18 cellular contexts compared by ENCODE assay signal in genomic region chr19:42819960-42820650, GRCh38. TPM values are rescaled to one million over a fixed set of nuclear protein-coding genes. Genes with fewer than 3 reads are reported as not detected.
DNase-seq lines count a peak whose midpoint lies in the region; TF ChIP-seq lines count a peak whose summit lies in the region.
"Not testable (repeated sequence)": the region's sequence is repeated elsewhere in the genome, so short reads cannot be mapped to it uniquely, and the experiment has no call there.
"Had no signal": no experiment of that assay in that cellular context is flagged by ENCODE, and none has a peak within 500 bp of the region (broad histone marks: within the 10 kb centered on the region; RNA-seq: fewer than 3 reads in every experiment).

No MANE protein-coding gene starts in this region.

- H3K9me3 ChIP-seq in GM23248 (ENCODE audit: low read depth); skeletal muscle satellite cell (replicated peaks; ENCODE audit: low read length): not testable (repeated sequence)

- H2AFZ ChIP-seq in GM23248: 0 out of 2 replicates have a peak overlapping the region, but pooled peaks have one; percentile 7

- not testable (repeated sequence) for H3K79me2 ChIP-seq in GM23248 (ENCODE audit: insufficient read depth)

- peak overlapping the region; percentile 69 for H3K27ac ChIP-seq in GM23248

- H3K36me3 ChIP-seq in GM23248 (ENCODE audit: low read depth); skeletal muscle satellite cell (ENCODE audit: insufficient read depth, low read length): not testable (repeated sequence)

- H3K4me1 ChIP-seq in GM23248 (ENCODE audit: insufficient read depth) (peaks cover 38% of the 10 kb centered on the region), skeletal muscle satellite cell (ENCODE audit: control insufficient read depth, insufficient read depth, low read length) (peaks cover 26% of the 10 kb centered on the region)

- H3K4me3 ChIP-seq in GM23248; cardiac fibroblast (replicated peaks in 1 of 2; ENCODE audit: low read depth in 2 of 2, low read length in 2 of 2); skeletal muscle satellite cell (ENCODE audit: low read length): not testable (repeated sequence)

- H3K27me3 ChIP-seq in GM23248 (replicated peaks; ENCODE audit: insufficient read depth); skeletal muscle satellite cell (ENCODE audit: control insufficient read depth, insufficient read depth, low read length): not testable (repeated sequence)

- H3K9me2 ChIP-seq in GM23248 (ENCODE audit: insufficient read depth): not testable (repeated sequence)

- not testable (repeated sequence) for H4K20me1 ChIP-seq in GM23248 (ENCODE audit: insufficient read depth)

- peak; percentile 47 for DNase-seq in AG09319 (ENCODE audit: extremely low read depth, low read depth)
- DNase-seq in GM23248: peak; percentile 94
- peak; percentile 86 for DNase-seq in NCI-H226
- DNase-seq in SW480 (ENCODE audit: low spot score): peak; percentile 33
- DNase-seq in cardiac fibroblast (ENCODE audit: low read depth in 2 of 2): peak; percentile 53 to 94
- DNase-seq in fibroblast of peridontal ligament (ENCODE audit: extremely low read depth): peak; percentile 90
- peak; percentile 2 for DNase-seq in kidney glomerular epithelial cell (lab: John Stamatoyannopoulos, UW)

- peak overlapping the region; percentile 31 for H3K4me2 ChIP-seq in GM23248 (ENCODE audit: unreplicated experiment)
- not testable (repeated sequence) for H3K4me2 ChIP-seq in skeletal muscle satellite cell (ENCODE audit: low read length)

- peaks cover 34% of the 10 kb centered on the region for H3F3A ChIP-seq in GM23248 (ENCODE audit: insufficient read depth)

- TF ChIP-seq CTCF in AG09319 (IDR thresholded peaks at IDR 0.05; ENCODE audit: low read depth, low read length); cardiac fibroblast (IDR thresholded peaks at IDR 0.05; ENCODE audit: low read depth, low read length): not testable (repeated sequence)

- in situ Hi-C loops in GM23248 (cut with MboI): not testable (repeated sequence)

- H3K9ac ChIP-seq in GM23248: not testable (repeated sequence)
- peak overlapping the region; percentile 54 for H3K9ac ChIP-seq in skeletal muscle satellite cell (ENCODE audit: low read depth, low read length)

- 43 to 44% methylated on average over 5 of the region's 5 CpGs for WGBS in GM23248 (ENCODE audit: low coverage in 1 of 2, low lambda C conversion rate in 2 of 2, missing lambda C conversion rate in 2 of 2), 2 experiments

RNA-seq across cellular contexts. Expression of gene PSG8, which starts 54.6 kb away (rescaled TPM):
- not detected in 2 replicates for total RNA-seq in GM23248 (2014; rRNA removed; shearing (Covaris generic))
- 0.95 and 1.7 TPM in 2 replicates for polyA plus RNA-seq in GM23248 (2016; fragmentation: Nextera tagmentation; extraction: Ambion mirVana)
- total RNA-seq in skeletal muscle satellite cell (2012; rRNA removed): not detected in 2 replicates
- total RNA-seq: activated CD4-positive, alpha-beta T cell treated with anti-CD3 and anti-CD28 coated beads for 36 hours; activated naive CD8-positive, alpha-beta T cell treated with anti-CD3 and anti-CD28 coated beads, Interleukin-2, amount 10 ng/mL, durations not matched to agents 7 days and 5 days; breast epithelium; H4; lower lobe of right lung; posterior vena cava; sigmoid colon; stomach; tibial nerve had no signal
- polyA plus RNA-seq: sigmoid colon had no signal

RNA-seq across cellular contexts. Expression of gene PSG1, which starts 59.4 kb away (rescaled TPM):
- total RNA-seq in GM23248 (2014; rRNA removed; shearing (Covaris generic)): 0.13 and 0.54 TPM in 2 replicates
- 2.5 and 3.0 TPM in 2 replicates for polyA plus RNA-seq in GM23248 (2016; fragmentation: Nextera tagmentation; extraction: Ambion mirVana)
- 0.22 and 1.5 TPM in 2 replicates for total RNA-seq in skeletal muscle satellite cell (2012; rRNA removed)
- total RNA-seq: activated CD4-positive, alpha-beta T cell treated with anti-CD3 and anti-CD28 coated beads for 36 hours; activated naive CD8-positive, alpha-beta T cell treated with anti-CD3 and anti-CD28 coated beads, Interleukin-2, amount 10 ng/mL, durations not matched to agents 7 days and 5 days; breast epithelium; H4; lower lobe of right lung; posterior vena cava; sigmoid colon; SK-MEL-5; stomach; tibial nerve had no signal
- polyA plus RNA-seq: sigmoid colon, stomach had no signal

Comparison
In these comparisons a context has a peak if more than half of its experiments do, and no peak if none do; other contexts are left out.
1. DNase-seq: peak in every context shown above with its lines; median percentile 94 in GM23248; 90 in fibroblast of peridontal ligament; 86 in NCI-H226; 74 in cardiac fibroblast; 47 in AG09319; 33 in SW480; 2 in kidney glomerular epithelial cell.